In genomic region chr3:48662753-48663488, GRCh38 we compare ENCODE assay signal across 8 cellular contexts. TPM values are rescaled to one million over a fixed set of nuclear protein-coding genes. Genes with fewer than 3 reads are reported as not detected.
DNase-seq lines count a peak whose midpoint lies in the region; ATAC-seq and TF ChIP-seq lines count a peak whose summit lies in the region.

A gene with protein sequence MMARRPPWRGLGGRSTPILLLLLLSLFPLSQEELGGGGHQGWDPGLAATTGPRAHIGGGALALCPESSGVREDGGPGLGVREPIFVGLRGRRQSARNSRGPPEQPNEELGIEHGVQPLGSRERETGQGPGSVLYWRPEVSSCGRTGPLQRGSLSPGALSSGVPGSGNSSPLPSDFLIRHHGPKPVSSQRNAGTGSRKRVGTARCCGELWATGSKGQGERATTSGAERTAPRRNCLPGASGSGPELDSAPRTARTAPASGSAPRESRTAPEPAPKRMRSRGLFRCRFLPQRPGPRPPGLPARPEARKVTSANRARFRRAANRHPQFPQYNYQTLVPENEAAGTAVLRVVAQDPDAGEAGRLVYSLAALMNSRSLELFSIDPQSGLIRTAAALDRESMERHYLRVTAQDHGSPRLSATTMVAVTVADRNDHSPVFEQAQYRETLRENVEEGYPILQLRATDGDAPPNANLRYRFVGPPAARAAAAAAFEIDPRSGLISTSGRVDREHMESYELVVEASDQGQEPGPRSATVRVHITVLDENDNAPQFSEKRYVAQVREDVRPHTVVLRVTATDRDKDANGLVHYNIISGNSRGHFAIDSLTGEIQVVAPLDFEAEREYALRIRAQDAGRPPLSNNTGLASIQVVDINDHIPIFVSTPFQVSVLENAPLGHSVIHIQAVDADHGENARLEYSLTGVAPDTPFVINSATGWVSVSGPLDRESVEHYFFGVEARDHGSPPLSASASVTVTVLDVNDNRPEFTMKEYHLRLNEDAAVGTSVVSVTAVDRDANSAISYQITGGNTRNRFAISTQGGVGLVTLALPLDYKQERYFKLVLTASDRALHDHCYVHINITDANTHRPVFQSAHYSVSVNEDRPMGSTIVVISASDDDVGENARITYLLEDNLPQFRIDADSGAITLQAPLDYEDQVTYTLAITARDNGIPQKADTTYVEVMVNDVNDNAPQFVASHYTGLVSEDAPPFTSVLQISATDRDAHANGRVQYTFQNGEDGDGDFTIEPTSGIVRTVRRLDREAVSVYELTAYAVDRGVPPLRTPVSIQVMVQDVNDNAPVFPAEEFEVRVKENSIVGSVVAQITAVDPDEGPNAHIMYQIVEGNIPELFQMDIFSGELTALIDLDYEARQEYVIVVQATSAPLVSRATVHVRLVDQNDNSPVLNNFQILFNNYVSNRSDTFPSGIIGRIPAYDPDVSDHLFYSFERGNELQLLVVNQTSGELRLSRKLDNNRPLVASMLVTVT (N-terminal part only) (minus strand): TSS chr3:48662886. CDS start chr3:48662634, 252 bp downstream.

- no peak for TF ChIP-seq CTCF in AG09309 (IDR thresholded peaks at IDR 0.05; ENCODE audit: control insufficient read depth, insufficient read depth, low read depth, low read length, missing control alignments)
- TF ChIP-seq CTCF in H9 (conservative IDR thresholded peaks at IDR 0.05): no peak

- H3T11ph ChIP-seq in H9 (ENCODE audit: low read length): no peak within 1 kb of the TSS

- H3K9me3 Mint-ChIP-seq in H9: peaks cover 2 to 3% of the 10 kb centered on the region in 2 experiments; a peak in 2 of 5 replicates

- H3K14ac ChIP-seq in H9 (ENCODE audit: insufficient read depth, low read length): peak within 1 kb of the TSS; percentile 95

- H3K23ac ChIP-seq in H9 (ENCODE audit: insufficient read length, low read depth, low read length): no peak within 1 kb of the TSS

- H3K4me3 ChIP-seq in AG09309 (ENCODE audit: control insufficient read depth, low read depth, low read length): peak within 1 kb of the TSS; percentile 52

- no peaks in the 10 kb centered on the region for H3K79me1 ChIP-seq in H9 (ENCODE audit: insufficient read depth, low read depth, low read length, poor library complexity, severe bottlenecking)

- H2BK5ac ChIP-seq in H9 (ENCODE audit: insufficient read length, low read length): peak within 1 kb of the TSS; percentile 37

- H3K27ac Mint-ChIP-seq in H9: peak within 1 kb of the TSS; percentile 99 to 100 (median 100)

- peaks cover 4% of the 10 kb centered on the region; the same call in 1 of the 2 replicates for H3K27me3 Mint-ChIP-seq in H9 (ENCODE audit: low read depth)

- peak within 1 kb of the TSS; percentile 42 for H4K91ac ChIP-seq in H9 (ENCODE audit: insufficient read length, low read depth, low read length)

- ATAC-seq in esophagus mucosa (peak; percentile 63), GM19351 (IDR thresholded peaks at IDR 0.05; ENCODE audit: unreplicated experiment) (no peak)
- ATAC-seq in stimulated activated naive CD8-positive, alpha-beta T cell treated with anti-CD3 and anti-CD28 coated beads, Interleukin-15, Interleukin-2, amounts not matched to agents 100 U/mL and 50 U/mL, for 24 hours: peak; percentile 30

- H4K8ac ChIP-seq in H9 (replicated peaks; ENCODE audit: insufficient read length, low read depth, low read length): no peak within 1 kb of the TSS

- peaks cover 21 to 46% (median 38%) of the 10 kb centered on the region in 3 experiments for H3K36me3 Mint-ChIP-seq in H9 (ENCODE audit: insufficient read depth in 1 of 3, low read depth in 3 of 3)

- no peaks in the 10 kb centered on the region for H4K20me1 ChIP-seq in H9 (ENCODE audit: control insufficient read depth, insufficient read depth, insufficient read length)

- no peak within 1 kb of the TSS for H3K56ac ChIP-seq in H9 (ENCODE audit: insufficient read length, low read depth, low read length)

- H3K27ac ChIP-seq in H9 (ENCODE audit: insufficient read length, low read depth, low read length): peak within 1 kb of the TSS; percentile 76

- peak within 1 kb of the TSS; percentile 76 for H3K4me2 ChIP-seq in H9 (ENCODE audit: insufficient read depth, insufficient read length, low read length)

- peak within 1 kb of the TSS; percentile 98 for H3K18ac ChIP-seq in H9 (ENCODE audit: insufficient read length, low read depth, low read length)

- H4K5ac ChIP-seq in H9 (ENCODE audit: insufficient read length, low read depth, low read length): peak within 1 kb of the TSS; percentile 94

- H2BK15ac ChIP-seq in H9 (ENCODE audit: low read depth, low read length): no peak within 1 kb of the TSS

- no peaks in the 10 kb centered on the region for H3K4me1 ChIP-seq in H9 (ENCODE audit: insufficient read depth, low read length)

- H3K4ac ChIP-seq in H9 (ENCODE audit: low read depth, low read length): peak within 1 kb of the TSS; percentile 35; the same call in 1 of the 2 replicates

- peaks cover 16 to 17% of the 10 kb centered on the region in 2 experiments for H3K4me1 Mint-ChIP-seq in H9

- H3K27me3 ChIP-seq in H9 (ENCODE audit: insufficient read depth, low read length): no peaks in the 10 kb centered on the region

- peak within 1 kb of the TSS; percentile 92 for H3K9ac ChIP-seq in H9 (ENCODE audit: extremely low read depth, insufficient read length, low read length)

- H3K23me2 ChIP-seq in H9 (ENCODE audit: insufficient read length, low read depth, low read length, poor library complexity, severe bottlenecking): peaks cover 18% of the 10 kb centered on the region

- no peak within 1 kb of the TSS for H2AFZ ChIP-seq in H9 (ENCODE audit: low read length)

- no peak within 1 kb of the TSS for H2AK5ac ChIP-seq in H9 (ENCODE audit: insufficient read length, low read length)

- no CpG with 5 or more reads among the region's 52 CpGs for WGBS in H9 (ENCODE audit: extremely low coverage, insufficient read length, low lambda C conversion rate)

- no peaks in the 10 kb centered on the region for H3K9me3 ChIP-seq in H9 (ENCODE audit: control insufficient read depth, low read depth, low read length)

- peak within 1 kb of the TSS; percentile 90 for H2BK120ac ChIP-seq in H9 (ENCODE audit: low read depth, low read length, poor library complexity, severe bottlenecking)

- DNase-seq in AG09309 (ENCODE audit: low read depth): peak; percentile 76
- DNase-seq in H9: peak; percentile 90
- DNase-seq in NCI-H526 (lab: John Stamatoyannopoulos, UW): peak; percentile 43 to 91
- DNase-seq in activated T-cell treated with anti-CD3 and anti-CD28 coated beads for 24 hours (ENCODE audit: low read depth): peak; percentile 37
- peak; percentile 56 for DNase-seq in mucosa of gallbladder (ENCODE audit: low spot score)
- peak; percentile 69 for DNase-seq in stimulated activated naive CD8-positive, alpha-beta T cell treated with anti-CD3 and anti-CD28 coated beads, Interleukin-15, Interleukin-2, amounts not matched to agents 100 U/mL and 50 U/mL, for 24 hours

- peak within 1 kb of the TSS; percentile 88 to 92 for H3K4me3 Mint-ChIP-seq in H9

- H2BK20ac ChIP-seq in H9 (ENCODE audit: low read depth, low read length, poor library complexity, severe bottlenecking): no peak within 1 kb of the TSS

- H2BK12ac ChIP-seq in H9 (ENCODE audit: insufficient read length, low read depth, low read length): peak within 1 kb of the TSS; percentile 41

- no peaks in the 10 kb centered on the region for H3K79me2 ChIP-seq in H9 (ENCODE audit: insufficient read depth, low read length)

RNA-seq across cellular contexts. Expression of the gene that starts here (rescaled TPM):
- total RNA-seq in H9 (2021) (23.5 and 23.9 TPM in 2 replicates), esophagus mucosa (0.88 TPM), mucosa of gallbladder (0.75 TPM)

Comparison
In these comparisons a context has a peak if more than half of its experiments do, and no peak if none do; other contexts are left out.
1. RNA of the gene that starts here (total RNA-seq): 23.5 to 23.9 TPM in H9; 0.88 TPM in esophagus mucosa (single experiment) and 0.75 TPM in mucosa of gallbladder (single experiment); every median in the first group is over 10 times any median in the second.
2. Peak in ATAC-seq in esophagus mucosa; RNA of the gene not detected or under 1 TPM.
3. Peak in DNase-seq in mucosa of gallbladder; RNA of the gene not detected or under 1 TPM.
4. DNase-seq: peak in every context shown above with its lines; median percentile 90 in H9; 76 in AG09309; 69 in stimulated activated naive CD8-positive, alpha-beta T cell treated with anti-CD3 and anti-CD28 coated beads, Interleukin-15, Interleukin-2, amounts not matched to agents 100 U/mL and 50 U/mL, for 24 hours; 67 in NCI-H526; 56 in mucosa of gallbladder; 37 in activated T-cell treated with anti-CD3 and anti-CD28 coated beads for 24 hours.